In the genomic region with DNA sequence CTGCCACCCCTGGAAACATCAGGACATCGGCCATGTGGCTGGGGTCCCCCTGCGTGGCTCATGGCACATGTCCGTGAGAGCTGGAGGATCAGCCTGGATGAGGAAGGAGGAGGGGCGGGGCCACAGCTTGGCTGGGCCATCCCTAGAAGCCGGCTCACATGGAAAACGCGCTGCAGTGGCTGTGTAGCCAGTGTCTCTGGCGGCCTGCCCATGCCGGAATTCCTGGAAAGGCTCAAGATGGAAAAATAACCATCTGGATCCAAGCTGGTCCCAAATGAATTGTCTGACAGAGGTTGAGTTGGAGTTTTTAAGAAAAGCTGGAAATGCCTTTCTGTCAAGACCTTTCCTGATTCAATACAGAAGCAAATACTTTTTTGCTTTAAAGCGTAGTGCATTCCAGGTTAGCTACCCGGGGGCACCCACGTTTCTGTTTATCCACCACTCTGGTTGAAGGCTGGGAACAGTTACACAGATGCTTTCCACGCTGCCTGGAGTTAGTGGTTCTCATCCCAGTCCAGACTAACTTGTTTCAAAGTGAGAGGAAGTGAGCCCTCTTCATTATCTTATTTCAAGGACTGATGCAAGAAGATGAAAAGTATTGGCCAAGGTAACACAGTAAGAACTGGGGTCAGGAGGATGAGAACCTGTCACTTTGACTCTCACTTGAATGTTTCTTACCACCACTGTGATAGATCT, we compare ENCODE assay signal across 9 cellular contexts.
DNase-seq lines count a peak whose midpoint lies in the region; ATAC-seq and TF ChIP-seq lines count a peak whose summit lies in the region.
"Had no signal": no experiment of that assay in that cellular context is flagged by ENCODE, and none has a peak within 500 bp of the region (broad histone marks: within the 10 kb centered on the region; RNA-seq: fewer than 3 reads in every experiment).

No MANE protein-coding gene starts in this region.

- H3K27me3 ChIP-seq in subcutaneous abdominal adipose tissue (ENCODE audit: control insufficient read depth in 5 of 5, insufficient read depth in 4 of 5, low read length in 5 of 5): no peaks in the 10 kb centered on the region

- CTCF ChIA-PET in activated CD8-positive, alpha-beta T cell treated with anti-CD3 and anti-CD28 coated beads for 36 hours (lab: Charles Lee): interaction anchor here (1.0 to 1.1 kb wide), 3 partner anchors 33 to 426 kb away, joined by 3 to 4 read pairs (median 3); no protein-coding TSS in a partner anchor

- H3K4me3 ChIP-seq in subcutaneous abdominal adipose tissue (ENCODE audit: low read depth in 1 of 5, low read length in 5 of 5): peak overlapping the region in 2 of 5 donors; percentile 11 to 33

- DNase-seq in HS-27A (ENCODE audit: low read depth) (peak; percentile 75), left colon (peak; percentile 67 to 72), DMS153 treated with DMSO at 0.1 percent for 48 hours (lab: John Stamatoyannopoulos, UW; ENCODE audit: unreplicated experiment) (no peak)
- no peak for DNase-seq in central memory CD8-positive, alpha-beta T cell (ENCODE audit: low spot score in 2 of 2)
- no peak for DNase-seq in activated CD8-positive, alpha-beta T cell treated with anti-CD3 and anti-CD28 coated beads for 36 hours

- peaks cover 22 to 64% (median 51%) of the 10 kb centered on the region in 5 donors for H3K4me1 ChIP-seq in subcutaneous abdominal adipose tissue (ENCODE audit: control insufficient read depth in 5 of 5, insufficient read depth in 5 of 5, low read length in 5 of 5)

- H3K4me1 Mint-ChIP-seq in central memory CD8-positive, alpha-beta T cell: peaks cover 19% of the 10 kb centered on the region
- no peaks in the 10 kb centered on the region for H3K4me1 Mint-ChIP-seq in activated CD8-positive, alpha-beta T cell treated with anti-CD3 and anti-CD28 coated beads for 36 hours (ENCODE audit: low read depth)

- H3K36me3 ChIP-seq in subcutaneous abdominal adipose tissue (ENCODE audit: control insufficient read depth in 5 of 5, insufficient read depth in 5 of 5, low read length in 5 of 5): no peaks in the 10 kb centered on the region

- intact Hi-C loops in left colon (cut with DNase I, micrococcal nuclease): loop anchor here (5.0 to 10.0 kb wide), 3 partner anchors 67 to 627 kb away; no protein-coding TSS in a partner anchor
- intact Hi-C loops in activated CD8-positive, alpha-beta T cell treated with anti-CD3 and anti-CD28 coated beads for 36 hours (cut with micrococcal nuclease): no loop called here

- no peak for ATAC-seq in central memory CD8-positive, alpha-beta T cell (replicated peaks; ENCODE audit: extremely low read depth, poor library complexity, severe bottlenecking)
- ATAC-seq in left colon (no peak), HG03039 (IDR thresholded peaks at IDR 0.05; ENCODE audit: unreplicated experiment) (no peak), GM19452 (IDR thresholded peaks at IDR 0.05; ENCODE audit: unreplicated experiment) (no peak)
- ATAC-seq in activated CD8-positive, alpha-beta T cell treated with anti-CD3 and anti-CD28 coated beads for 36 hours: no peak
- ATAC-seq: activated T-helper 17 cell treated with anti-CD3 and anti-CD28 coated beads, Interleukin-2, amount 50 U/mL, for 72 hours had no signal

- H3K4me3 Mint-ChIP-seq in central memory CD8-positive, alpha-beta T cell: no peak overlapping the region
- no peak overlapping the region for H3K4me3 Mint-ChIP-seq in activated CD8-positive, alpha-beta T cell treated with anti-CD3 and anti-CD28 coated beads for 36 hours
- H3K4me3 Mint-ChIP-seq: activated T-helper 17 cell treated with anti-CD3 and anti-CD28 coated beads, Interleukin-2, amount 50 U/mL, for 72 hours had no signal

- peak overlapping the region; percentile 10 for H3K27ac Mint-ChIP-seq in central memory CD8-positive, alpha-beta T cell (ENCODE audit: low read depth)
- no peak overlapping the region for H3K27ac Mint-ChIP-seq in activated CD8-positive, alpha-beta T cell treated with anti-CD3 and anti-CD28 coated beads for 36 hours

- H3K27ac ChIP-seq in subcutaneous abdominal adipose tissue (ENCODE audit: low read depth, low read length): peak overlapping the region; percentile 60

- H3K9me3 Mint-ChIP-seq in central memory CD8-positive, alpha-beta T cell: no peaks in the 10 kb centered on the region
- no peaks in the 10 kb centered on the region for H3K9me3 Mint-ChIP-seq in activated CD8-positive, alpha-beta T cell treated with anti-CD3 and anti-CD28 coated beads for 36 hours
- H3K9me3 Mint-ChIP-seq: activated T-helper 17 cell treated with anti-CD3 and anti-CD28 coated beads, Interleukin-2, amount 50 U/mL, for 72 hours had no signal

- POLR2A ChIA-PET in activated CD8-positive, alpha-beta T cell treated with anti-CD3 and anti-CD28 coated beads for 36 hours (lab: Charles Lee): interaction anchor here (0.9 kb wide), 1 partner anchor 53 kb away, joined by 3 read pairs; no protein-coding TSS in a partner anchor

- no peaks in the 10 kb centered on the region for H3K9me3 ChIP-seq in subcutaneous abdominal adipose tissue (ENCODE audit: control insufficient read depth in 5 of 5, low read length in 5 of 5)

- H3K36me3 Mint-ChIP-seq in central memory CD8-positive, alpha-beta T cell (ENCODE audit: insufficient read depth): peaks cover 9% of the 10 kb centered on the region
- no peaks in the 10 kb centered on the region for H3K36me3 Mint-ChIP-seq in activated CD8-positive, alpha-beta T cell treated with anti-CD3 and anti-CD28 coated beads for 36 hours (ENCODE audit: low read depth)

- H3K27me3 Mint-ChIP-seq in central memory CD8-positive, alpha-beta T cell: no peaks in the 10 kb centered on the region
- H3K27me3 Mint-ChIP-seq in activated CD8-positive, alpha-beta T cell treated with anti-CD3 and anti-CD28 coated beads for 36 hours: no peaks in the 10 kb centered on the region
- H3K27me3 Mint-ChIP-seq: activated T-helper 17 cell treated with anti-CD3 and anti-CD28 coated beads, Interleukin-2, amount 50 U/mL, for 72 hours had no signal

- TF ChIP-seq CTCF in activated CD8-positive, alpha-beta T cell treated with anti-CD3 and anti-CD28 coated beads for 36 hours (IDR thresholded peaks at IDR 0.05): no peak

- H3K9ac ChIP-seq in subcutaneous abdominal adipose tissue (ENCODE audit: low read length in 5 of 5): no peak overlapping the region

Comparison
In these comparisons a context has a peak if more than half of its experiments do, and no peak if none do; other contexts are left out.
1. DNase-seq: peak in HS-27A (single experiment) and left colon (2 of 2); none in central memory CD8-positive, alpha-beta T cell (0 of 2), DMS153 treated with DMSO at 0.1 percent for 48 hours (single experiment) and activated CD8-positive, alpha-beta T cell treated with anti-CD3 and anti-CD28 coated beads for 36 hours (single experiment).